In genomic region chr10:24901686-24902399, GRCh38 we compare ENCODE assay signal across 1 cellular context.
TF ChIP-seq lines count a peak whose summit lies in the region.

No MANE protein-coding gene starts in this region.

TF ChIP-seq in K562, 482 proteins besides CTCF, POLR2A, EP300 and RAD21 (continued from another document):
- TF ChIP-seq, protein P1, sequence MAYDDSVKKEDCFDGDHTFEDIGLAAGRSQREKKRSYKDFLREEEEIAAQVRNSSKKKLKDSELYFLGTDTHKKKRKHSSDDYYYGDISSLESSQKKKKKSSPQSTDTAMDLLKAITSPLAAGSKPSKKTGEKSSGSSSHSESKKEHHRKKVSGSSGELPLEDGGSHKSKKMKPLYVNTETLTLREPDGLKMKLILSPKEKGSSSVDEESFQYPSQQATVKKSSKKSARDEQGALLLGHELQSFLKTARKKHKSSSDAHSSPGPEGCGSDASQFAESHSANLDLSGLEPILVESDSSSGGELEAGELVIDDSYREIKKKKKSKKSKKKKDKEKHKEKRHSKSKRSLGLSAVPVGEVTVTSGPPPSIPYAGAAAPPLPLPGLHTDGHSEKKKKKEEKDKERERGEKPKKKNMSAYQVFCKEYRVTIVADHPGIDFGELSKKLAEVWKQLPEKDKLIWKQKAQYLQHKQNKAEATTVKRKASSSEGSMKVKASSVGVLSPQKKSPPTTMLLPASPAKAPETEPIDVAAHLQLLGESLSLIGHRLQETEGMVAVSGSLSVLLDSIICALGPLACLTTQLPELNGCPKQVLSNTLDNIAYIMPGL (CRISPR knock-in tag; IDR thresholded peaks at IDR 0.05) = no peak
- TF ChIP-seq, protein P2, sequence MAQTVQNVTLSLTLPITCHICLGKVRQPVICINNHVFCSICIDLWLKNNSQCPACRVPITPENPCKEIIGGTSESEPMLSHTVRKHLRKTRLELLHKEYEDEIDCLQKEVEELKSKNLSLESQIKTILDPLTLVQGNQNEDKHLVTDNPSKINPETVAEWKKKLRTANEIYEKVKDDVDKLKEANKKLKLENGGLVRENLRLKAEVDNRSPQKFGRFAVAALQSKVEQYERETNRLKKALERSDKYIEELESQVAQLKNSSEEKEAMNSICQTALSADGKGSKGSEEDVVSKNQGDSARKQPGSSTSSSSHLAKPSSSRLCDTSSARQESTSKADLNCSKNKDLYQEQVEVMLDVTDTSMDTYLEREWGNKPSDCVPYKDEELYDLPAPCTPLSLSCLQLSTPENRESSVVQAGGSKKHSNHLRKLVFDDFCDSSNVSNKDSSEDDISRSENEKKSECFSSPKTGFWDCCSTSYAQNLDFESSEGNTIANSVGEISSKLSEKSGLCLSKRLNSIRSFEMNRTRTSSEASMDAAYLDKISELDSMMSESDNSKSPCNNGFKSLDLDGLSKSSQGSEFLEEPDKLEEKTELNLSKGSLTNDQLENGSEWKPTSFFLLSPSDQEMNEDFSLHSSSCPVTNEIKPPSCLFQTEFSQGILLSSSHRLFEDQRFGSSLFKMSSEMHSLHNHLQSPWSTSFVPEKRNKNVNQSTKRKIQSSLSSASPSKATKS (CRISPR knock-in tag; IDR thresholded peaks at IDR 0.05) = no peak
- no peak for TF ChIP-seq RBM22 (IDR thresholded peaks at IDR 0.05; ENCODE audit: low read depth, low read length, poor library complexity, severe bottlenecking)
- no peak for TF ChIP-seq ZZZ3 (IDR thresholded peaks at IDR 0.05)
- TF ChIP-seq SRSF3 (IDR thresholded peaks at IDR 0.05; ENCODE audit: insufficient read depth, low read length) = no peak
- TF ChIP-seq ZNF253 (CRISPR knock-in tag; conservative IDR thresholded peaks at IDR 0.05) = no peak
- TF ChIP-seq, protein P3, sequence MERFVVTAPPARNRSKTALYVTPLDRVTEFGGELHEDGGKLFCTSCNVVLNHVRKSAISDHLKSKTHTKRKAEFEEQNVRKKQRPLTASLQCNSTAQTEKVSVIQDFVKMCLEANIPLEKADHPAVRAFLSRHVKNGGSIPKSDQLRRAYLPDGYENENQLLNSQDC (CRISPR knock-in tag; IDR thresholded peaks at IDR 0.05) = no peak
- TF ChIP-seq PCBP1 (IDR thresholded peaks at IDR 0.05; ENCODE audit: low read depth, low read length, poor library complexity, severe bottlenecking) = no peak
- TF ChIP-seq LCOR (CRISPR knock-in tag; IDR thresholded peaks at IDR 0.05) = no peak
- no peak for TF ChIP-seq KAT8 (IDR thresholded peaks at IDR 0.05; ENCODE audit: low read depth)
- no peak for TF ChIP-seq MLX (CRISPR knock-in tag; conservative IDR thresholded peaks at IDR 0.05)
- no peak for TF ChIP-seq BRCA1 (IDR thresholded peaks at IDR 0.05)
- TF ChIP-seq BRCA1 (CRISPR knock-in tag; IDR thresholded peaks at IDR 0.05) = no peak
- peak; percentile 91 for TF ChIP-seq SMARCA4 (IDR thresholded peaks at IDR 0.05)
- TF ChIP-seq, protein P4, sequence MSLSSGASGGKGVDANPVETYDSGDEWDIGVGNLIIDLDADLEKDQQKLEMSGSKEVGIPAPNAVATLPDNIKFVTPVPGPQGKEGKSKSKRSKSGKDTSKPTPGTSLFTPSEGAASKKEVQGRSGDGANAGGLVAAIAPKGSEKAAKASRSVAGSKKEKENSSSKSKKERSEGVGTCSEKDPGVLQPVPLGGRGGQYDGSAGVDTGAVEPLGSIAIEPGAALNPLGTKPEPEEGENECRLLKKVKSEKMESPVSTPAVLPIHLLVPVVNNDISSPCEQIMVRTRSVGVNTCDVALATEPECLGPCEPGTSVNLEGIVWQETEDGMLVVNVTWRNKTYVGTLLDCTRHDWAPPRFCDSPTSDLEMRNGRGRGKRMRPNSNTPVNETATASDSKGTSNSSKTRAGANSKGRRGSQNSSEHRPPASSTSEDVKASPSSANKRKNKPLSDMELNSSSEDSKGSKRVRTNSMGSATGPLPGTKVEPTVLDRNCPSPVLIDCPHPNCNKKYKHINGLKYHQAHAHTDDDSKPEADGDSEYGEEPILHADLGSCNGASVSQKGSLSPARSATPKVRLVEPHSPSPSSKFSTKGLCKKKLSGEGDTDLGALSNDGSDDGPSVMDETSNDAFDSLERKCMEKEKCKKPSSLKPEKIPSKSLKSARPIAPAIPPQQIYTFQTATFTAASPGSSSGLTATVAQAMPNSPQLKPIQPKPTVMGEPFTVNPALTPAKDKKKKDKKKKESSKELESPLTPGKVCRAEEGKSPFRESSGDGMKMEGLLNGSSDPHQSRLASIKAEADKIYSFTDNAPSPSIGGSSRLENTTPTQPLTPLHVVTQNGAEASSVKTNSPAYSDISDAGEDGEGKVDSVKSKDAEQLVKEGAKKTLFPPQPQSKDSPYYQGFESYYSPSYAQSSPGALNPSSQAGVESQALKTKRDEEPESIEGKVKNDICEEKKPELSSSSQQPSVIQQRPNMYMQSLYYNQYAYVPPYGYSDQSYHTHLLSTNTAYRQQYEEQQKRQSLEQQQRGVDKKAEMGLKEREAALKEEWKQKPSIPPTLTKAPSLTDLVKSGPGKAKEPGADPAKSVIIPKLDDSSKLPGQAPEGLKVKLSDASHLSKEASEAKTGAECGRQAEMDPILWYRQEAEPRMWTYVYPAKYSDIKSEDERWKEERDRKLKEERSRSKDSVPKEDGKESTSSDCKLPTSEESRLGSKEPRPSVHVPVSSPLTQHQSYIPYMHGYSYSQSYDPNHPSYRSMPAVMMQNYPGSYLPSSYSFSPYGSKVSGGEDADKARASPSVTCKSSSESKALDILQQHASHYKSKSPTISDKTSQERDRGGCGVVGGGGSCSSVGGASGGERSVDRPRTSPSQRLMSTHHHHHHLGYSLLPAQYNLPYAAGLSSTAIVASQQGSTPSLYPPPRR (CRISPR knock-in tag; IDR thresholded peaks at IDR 0.05; ENCODE audit: borderline replicate concordance) = no peak
- no peak for TF ChIP-seq ESRRA (IDR thresholded peaks at IDR 0.05; ENCODE audit: borderline replicate concordance, low read depth)
- no peak for TF ChIP-seq ZNF197 (CRISPR knock-in tag; IDR thresholded peaks at IDR 0.05; ENCODE audit: low read depth)
- TF ChIP-seq PHF20 (IDR thresholded peaks at IDR 0.05; ENCODE audit: partially characterized antibody) = no peak
- TF ChIP-seq TARDBP (IDR thresholded peaks at IDR 0.05) = no peak
- TF ChIP-seq IRF9 (tag; IDR thresholded peaks at IDR 0.05) = no peak
- TF ChIP-seq HDAC2 (IDR thresholded peaks at IDR 0.05) = peak; percentile 73
- no peak for TF ChIP-seq ATF4 (CRISPR knock-in tag; IDR thresholded peaks at IDR 0.05)
- TF ChIP-seq BCOR (IDR thresholded peaks at IDR 0.05) = no peak
- TF ChIP-seq, protein P5, sequence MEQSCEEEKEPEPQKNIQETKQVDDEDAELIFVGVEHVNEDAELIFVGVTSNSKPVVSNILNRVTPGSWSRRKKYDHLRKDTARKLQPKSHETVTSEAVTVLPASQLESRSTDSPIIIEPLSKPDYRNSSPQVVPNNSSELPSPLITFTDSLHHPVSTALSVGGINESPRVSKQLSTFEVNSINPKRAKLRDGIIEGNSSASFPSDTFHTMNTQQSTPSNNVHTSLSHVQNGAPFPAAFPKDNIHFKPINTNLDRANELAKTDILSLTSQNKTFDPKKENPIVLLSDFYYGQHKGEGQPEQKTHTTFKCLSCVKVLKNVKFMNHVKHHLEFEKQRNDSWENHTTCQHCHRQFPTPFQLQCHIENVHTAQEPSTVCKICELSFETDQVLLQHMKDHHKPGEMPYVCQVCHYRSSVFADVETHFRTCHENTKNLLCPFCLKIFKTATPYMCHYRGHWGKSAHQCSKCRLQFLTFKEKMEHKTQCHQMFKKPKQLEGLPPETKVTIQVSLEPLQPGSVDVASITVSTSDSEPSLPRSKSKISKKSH (CRISPR knock-in tag; IDR thresholded peaks at IDR 0.05) = no peak
- TF ChIP-seq, protein P6, sequence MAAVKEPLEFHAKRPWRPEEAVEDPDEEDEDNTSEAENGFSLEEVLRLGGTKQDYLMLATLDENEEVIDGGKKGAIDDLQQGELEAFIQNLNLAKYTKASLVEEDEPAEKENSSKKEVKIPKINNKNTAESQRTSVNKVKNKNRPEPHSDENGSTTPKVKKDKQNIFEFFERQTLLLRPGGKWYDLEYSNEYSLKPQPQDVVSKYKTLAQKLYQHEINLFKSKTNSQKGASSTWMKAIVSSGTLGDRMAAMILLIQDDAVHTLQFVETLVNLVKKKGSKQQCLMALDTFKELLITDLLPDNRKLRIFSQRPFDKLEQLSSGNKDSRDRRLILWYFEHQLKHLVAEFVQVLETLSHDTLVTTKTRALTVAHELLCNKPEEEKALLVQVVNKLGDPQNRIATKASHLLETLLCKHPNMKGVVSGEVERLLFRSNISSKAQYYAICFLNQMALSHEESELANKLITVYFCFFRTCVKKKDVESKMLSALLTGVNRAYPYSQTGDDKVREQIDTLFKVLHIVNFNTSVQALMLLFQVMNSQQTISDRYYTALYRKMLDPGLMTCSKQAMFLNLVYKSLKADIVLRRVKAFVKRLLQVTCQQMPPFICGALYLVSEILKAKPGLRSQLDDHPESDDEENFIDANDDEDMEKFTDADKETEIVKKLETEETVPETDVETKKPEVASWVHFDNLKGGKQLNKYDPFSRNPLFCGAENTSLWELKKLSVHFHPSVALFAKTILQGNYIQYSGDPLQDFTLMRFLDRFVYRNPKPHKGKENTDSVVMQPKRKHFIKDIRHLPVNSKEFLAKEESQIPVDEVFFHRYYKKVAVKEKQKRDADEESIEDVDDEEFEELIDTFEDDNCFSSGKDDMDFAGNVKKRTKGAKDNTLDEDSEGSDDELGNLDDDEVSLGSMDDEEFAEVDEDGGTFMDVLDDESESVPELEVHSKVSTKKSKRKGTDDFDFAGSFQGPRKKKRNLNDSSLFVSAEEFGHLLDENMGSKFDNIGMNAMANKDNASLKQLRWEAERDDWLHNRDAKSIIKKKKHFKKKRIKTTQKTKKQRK (IDR thresholded peaks at IDR 0.05; ENCODE audit: borderline replicate concordance, low read depth, low read length) = no peak
- TF ChIP-seq CBX3 (IDR thresholded peaks at IDR 0.05; ENCODE audit: borderline replicate concordance in 1 of 2, low read length in 2 of 2) = no peak
- peak; percentile 28; the same call in 1 of the 2 replicates for TF ChIP-seq CREB1 (IDR thresholded peaks at IDR 0.05)
- TF ChIP-seq CREB1 (CRISPR knock-in tag; IDR thresholded peaks at IDR 0.05) = no peak
- peak; percentile 52; the same call in 1 of the 2 replicates for TF ChIP-seq HLTF (IDR thresholded peaks at IDR 0.05)
- peak; percentile 83 for TF ChIP-seq ZNF384 (IDR thresholded peaks at IDR 0.05; ENCODE audit: low read depth, low read length)
- no peak for TF ChIP-seq MIER1 (IDR thresholded peaks at IDR 0.05; ENCODE audit: low read depth)
